Comparison of ENCODE assay signal across 8 cellular contexts in genomic region chr13:113836917-113837553, GRCh38.
DNase-seq lines count a peak whose midpoint lies in the region; ATAC-seq and TF ChIP-seq lines count a peak whose summit lies in the region.

No MANE protein-coding gene starts in this region.

- H3K9me3 ChIP-seq in duodenal mucosa (ENCODE audit: control insufficient read depth in 1 of 2, low read length in 2 of 2): no peaks in the 10 kb centered on the region

- peak; percentile 65 for DNase-seq in DMS 273 (lab: John Stamatoyannopoulos, UW; ENCODE audit: unreplicated experiment)
- no peak for DNase-seq in DMS 273 treated with DMSO at 0.1 percent for 48 hours (lab: John Stamatoyannopoulos, UW)
- DNase-seq in NCI-H510A treated with DMSO at 0.1 percent for 48 hours (lab: John Stamatoyannopoulos, UW): peak; percentile 50
- no peak for DNase-seq in effector CD4-positive, alpha-beta T cell
- DNase-seq in effector memory CD8-positive, alpha-beta T cell: no peak

- ATAC-seq in GM21367 (IDR thresholded peaks at IDR 0.05; ENCODE audit: unreplicated experiment): no peak
- no peak for ATAC-seq in effector memory CD8-positive, alpha-beta T cell (replicated peaks)

- H3K9ac ChIP-seq in duodenal mucosa (ENCODE audit: low read depth in 1 of 2, low read length in 2 of 2): peak overlapping the region in 1 of 2 donors; percentile 4

- peaks cover 20% of the 10 kb centered on the region for H3K4me1 Mint-ChIP-seq in nephron
- H3K4me1 Mint-ChIP-seq in effector memory CD8-positive, alpha-beta T cell (ENCODE audit: low read depth in 2 of 2): peaks cover 10 to 11% of the 10 kb centered on the region in 2 donors

- H3K27me3 ChIP-seq in duodenal mucosa (ENCODE audit: control insufficient read depth in 1 of 2, insufficient read depth in 2 of 2, low read length in 2 of 2): no peaks in the 10 kb centered on the region

- H3K36me3 ChIP-seq in duodenal mucosa (ENCODE audit: control insufficient read depth in 1 of 2, insufficient read depth in 2 of 2, low read length in 2 of 2): peaks cover 5 to 31% of the 10 kb centered on the region in 2 donors

- peaks cover 37 to 52% of the 10 kb centered on the region in 2 donors for H3K4me1 ChIP-seq in duodenal mucosa (ENCODE audit: control insufficient read depth in 1 of 2, insufficient read depth in 2 of 2, low read length in 2 of 2)

- no peak overlapping the region for H3K4me3 Mint-ChIP-seq in nephron
- no peak overlapping the region for H3K4me3 Mint-ChIP-seq in effector memory CD8-positive, alpha-beta T cell

- H3K27ac Mint-ChIP-seq in nephron: peak overlapping the region; percentile 35 to 90 (median 88)
- peak overlapping the region in 1 of 2 donors; percentile 79 for H3K27ac Mint-ChIP-seq in effector memory CD8-positive, alpha-beta T cell

- H3K27ac ChIP-seq in duodenal mucosa (ENCODE audit: low read depth, low read length): peak overlapping the region; percentile 78

- H3K27me3 Mint-ChIP-seq in nephron (ENCODE audit: low read depth): peaks cover 10% of the 10 kb centered on the region
- peaks cover 0 to 9% of the 10 kb centered on the region in 2 donors for H3K27me3 Mint-ChIP-seq in effector memory CD8-positive, alpha-beta T cell

- no peaks in the 10 kb centered on the region for H3K36me3 Mint-ChIP-seq in nephron (ENCODE audit: low read depth)
- H3K36me3 Mint-ChIP-seq in effector memory CD8-positive, alpha-beta T cell (ENCODE audit: insufficient read depth): peaks cover 9% of the 10 kb centered on the region

- no peak for TF ChIP-seq CTCF in nephron (IDR thresholded peaks at IDR 0.05; ENCODE audit: unreplicated experiment in 3 of 3)

- H3K9me3 Mint-ChIP-seq in nephron: no peaks in the 10 kb centered on the region
- H3K9me3 Mint-ChIP-seq in effector memory CD8-positive, alpha-beta T cell: peaks cover 2 to 10% of the 10 kb centered on the region in 2 donors

- H3K4me3 ChIP-seq in duodenal mucosa (ENCODE audit: low read depth in 1 of 2, low read length in 2 of 2): no peak overlapping the region

Comparison
In these comparisons a context has a peak if more than half of its experiments do, and no peak if none do; other contexts are left out.
1. DNase-seq: peak in DMS 273 (single experiment) and NCI-H510A treated with DMSO at 0.1 percent for 48 hours (single experiment); none in DMS 273 treated with DMSO at 0.1 percent for 48 hours (single experiment), effector CD4-positive, alpha-beta T cell (single experiment) and effector memory CD8-positive, alpha-beta T cell (0 of 3).